Comparison of ENCODE assay signal across 1 cellular context in genomic region chr7:151017953-151018420, GRCh38.
TF ChIP-seq lines count a peak whose summit lies in the region.

No MANE protein-coding gene starts in this region.

TF ChIP-seq in K562, 482 proteins besides CTCF, POLR2A, EP300 and RAD21 (continues in another document):
- TF ChIP-seq HMGXB4 (CRISPR knock-in tag; IDR thresholded peaks at IDR 0.05): peak; percentile 83; the same call in 1 of the 2 replicates
- peak; percentile 67 for TF ChIP-seq ZBTB40 (IDR thresholded peaks at IDR 0.05)
- no peak for TF ChIP-seq ZBTB40 (CRISPR knock-in tag; IDR thresholded peaks at IDR 0.05)
- TF ChIP-seq CHCHD3 (CRISPR knock-in tag; IDR thresholded peaks at IDR 0.05): no peak
- no peak for TF ChIP-seq SIX5 (IDR thresholded peaks at IDR 0.05; ENCODE audit: borderline replicate concordance in 1 of 2, insufficient read depth in 1 of 2, low read depth in 1 of 2, low read length in 2 of 2)
- no peak for TF ChIP-seq ZNF444 (CRISPR knock-in tag; IDR thresholded peaks at IDR 0.05)
- TF ChIP-seq PBX2 (CRISPR knock-in tag; IDR thresholded peaks at IDR 0.05; ENCODE audit: low read depth): no peak
- no peak for TF ChIP-seq PBX2 (tag; conservative IDR thresholded peaks at IDR 0.05; ENCODE audit: low read depth)
- TF ChIP-seq BRD4 (IDR thresholded peaks at IDR 0.05): peak; percentile 75
- no peak for TF ChIP-seq ZNF655 (CRISPR knock-in tag; IDR thresholded peaks at IDR 0.05)
- TF ChIP-seq ZNF212 (CRISPR knock-in tag; IDR thresholded peaks at IDR 0.05): 0 out of 2 replicates have a peak, but pooled peaks have one; percentile 58
- TF ChIP-seq ZNF197 (CRISPR knock-in tag; IDR thresholded peaks at IDR 0.05; ENCODE audit: low read depth): no peak
- TF ChIP-seq MAX (CRISPR knock-in tag; IDR thresholded peaks at IDR 0.05): peak; percentile 85; the same call in 1 of the 2 replicates
- no peak for TF ChIP-seq PML (IDR thresholded peaks at IDR 0.05; ENCODE audit: low read length)
- no peak for TF ChIP-seq MEF2A (IDR thresholded peaks at IDR 0.05; ENCODE audit: control insufficient read depth, low read depth, low read length)
- no peak for TF ChIP-seq POLR2AphosphoS5 (IDR thresholded peaks at IDR 0.05; ENCODE audit: control insufficient read depth, insufficient read depth, low read depth, low read length)
- no peak for TF ChIP-seq SFPQ (IDR thresholded peaks at IDR 0.05; ENCODE audit: low read depth, low read length)
- TF ChIP-seq PURB (CRISPR knock-in tag; IDR thresholded peaks at IDR 0.05; ENCODE audit: low read depth): no peak
- TF ChIP-seq KLF13 (tag; IDR thresholded peaks at IDR 0.05; ENCODE audit: borderline replicate concordance, low read depth): no peak
- peak; percentile 65 for TF ChIP-seq EGR1 (conservative IDR thresholded peaks at IDR 0.05)
- TF ChIP-seq PTTG1 (tag; IDR thresholded peaks at IDR 0.05; ENCODE audit: low read depth): no peak
- TF ChIP-seq FOXP1 (CRISPR knock-in tag; IDR thresholded peaks at IDR 0.05): no peak
- TF ChIP-seq SRSF7 (optimal IDR thresholded peaks at IDR 0.05; ENCODE audit: low read depth, low read length): no peak
- TF ChIP-seq ZNF644 (tag; IDR thresholded peaks at IDR 0.05; ENCODE audit: low read depth): no peak
- TF ChIP-seq ETV1 (tag; conservative IDR thresholded peaks at IDR 0.05; ENCODE audit: low read depth): 0 out of 2 replicates have a peak, but pooled peaks have one; percentile 37
- no peak for TF ChIP-seq MCM5 (IDR thresholded peaks at IDR 0.05; ENCODE audit: low read depth)
- no peak for TF ChIP-seq MAFK (IDR thresholded peaks at IDR 0.05; ENCODE audit: low read length)
- TF ChIP-seq GABPB2 (CRISPR knock-in tag; conservative IDR thresholded peaks at IDR 0.05): 0 out of 2 replicates have a peak, but pooled peaks have one; percentile 11
- peak; percentile 98 for TF ChIP-seq SMARCA5 (IDR thresholded peaks at IDR 0.05)
- no peak for TF ChIP-seq ZNF384 (IDR thresholded peaks at IDR 0.05; ENCODE audit: low read depth, low read length)
- TF ChIP-seq ESRRA (IDR thresholded peaks at IDR 0.05; ENCODE audit: borderline replicate concordance, low read depth): peak; percentile 65
- TF ChIP-seq HDAC2 (IDR thresholded peaks at IDR 0.05): peak; percentile 92; the same call in 1 of the 2 replicates
- TF ChIP-seq UBTF (IDR thresholded peaks at IDR 0.05; ENCODE audit: borderline replicate concordance in 1 of 2, low read depth in 2 of 2, low read length in 2 of 2): peak in 1 of 2 experiments; percentile 53; a peak in 1 of 4 replicates
- TF ChIP-seq NR4A1 (CRISPR knock-in tag; IDR thresholded peaks at IDR 0.05): peak; percentile 76; the same call in 1 of the 2 replicates
- TF ChIP-seq NR4A1 (tag; IDR thresholded peaks at IDR 0.05): no peak
- peak; percentile 85; the same call in 1 of the 2 replicates for TF ChIP-seq EP400 (IDR thresholded peaks at IDR 0.05)
- TF ChIP-seq VEZF1 (CRISPR knock-in tag; IDR thresholded peaks at IDR 0.05): peak; percentile 66; the same call in 1 of the 2 replicates
- no peak for TF ChIP-seq PCBP2 (IDR thresholded peaks at IDR 0.05; ENCODE audit: low read depth, low read length, poor library complexity, severe bottlenecking)
- no peak for TF ChIP-seq MEF2D (tag; conservative IDR thresholded peaks at IDR 0.05; ENCODE audit: low read depth)
- no peak for TF ChIP-seq MCM7 (IDR thresholded peaks at IDR 0.05)
- TF ChIP-seq ZNF316 (IDR thresholded peaks at IDR 0.05): no peak
